ENCODE assay signal across 22 cellular contexts in genomic region chr17:34206569-34206968, GRCh38. TPM values are rescaled to one million over a fixed set of nuclear protein-coding genes. Genes with fewer than 3 reads are reported as not detected.
DNase-seq lines count a peak whose midpoint lies in the region; ATAC-seq and TF ChIP-seq lines count a peak whose summit lies in the region.
"Had no signal": no experiment of that assay in that cellular context is flagged by ENCODE, and none has a peak within 500 bp of the region (broad histone marks: within the 10 kb centered on the region; RNA-seq: fewer than 3 reads in every experiment).

No MANE protein-coding gene starts in this region.

- peaks cover 62% of the 10 kb centered on the region for H3K4me1 Mint-ChIP-seq in dendritic cell treated with granulocyte-macrophage colony-stimulating factor and Interleukin-4, amounts not matched to agents 40 ng/mL and 50 ng/mL, for 4 days (ENCODE audit: low read depth)

- TF ChIP-seq CTCF in left ventricle myocardium inferior (IDR thresholded peaks at IDR 0.05; ENCODE audit: borderline replicate concordance): no peak
- TF ChIP-seq CTCF in right atrium auricular region (IDR thresholded peaks at IDR 0.05): no peak
- TF ChIP-seq CTCF in prostate gland (IDR thresholded peaks at IDR 0.05): no peak

- intact Hi-C loops in left ventricle myocardium inferior (cut with micrococcal nuclease) (no loop called here), prostate gland (cut with DNase I) (no loop called here)
- intact Hi-C loops in dendritic cell treated with granulocyte-macrophage colony-stimulating factor and Interleukin-4, amounts not matched to agents 40 ng/mL and 50 ng/mL, for 4 days (cut with micrococcal nuclease): no loop called here

- DNase-seq in left ventricle myocardium inferior: no peak
- no peak for DNase-seq in right atrium auricular region (ENCODE audit: low spot score)
- DNase-seq in M059J (ENCODE audit: low read depth): peak; percentile 51
- DNase-seq in prostate gland (ENCODE audit: low spot score): peak; percentile 42
- no peak for DNase-seq in NCI-H446 (lab: John Stamatoyannopoulos, UW)
- no peak for DNase-seq in iPS-NIHi11 (ENCODE audit: low spot score)
- DNase-seq: CD4-positive, alpha-beta T cell; COR-L47; DMS53; Kasumi-1; MG63; NCI-H1105 treated with DMSO at 0.1 percent for 48 hours; NCI-H2029; NCI-H526 treated with DMSO at 0.1 percent for 48 hours; PC-9; SIG-M5 had no signal

- H3K9me3 Mint-ChIP-seq in dendritic cell treated with granulocyte-macrophage colony-stimulating factor and Interleukin-4, amounts not matched to agents 40 ng/mL and 50 ng/mL, for 4 days: peaks cover 11% of the 10 kb centered on the region
- H3K9me3 Mint-ChIP-seq: CD4-positive, alpha-beta T cell had no signal

- H3K4me1 ChIP-seq in left ventricle myocardium inferior (peaks cover 17% of the 10 kb centered on the region), right atrium auricular region (peaks cover 0 to 12% of the 10 kb centered on the region in 2 donors), prostate gland (replicated peaks) (no peaks in the 10 kb centered on the region)

- no peak for TF ChIP-seq POLR2A in prostate gland (IDR thresholded peaks at IDR 0.05)

- H3K36me3 ChIP-seq in left ventricle myocardium inferior: no peaks in the 10 kb centered on the region
- no peaks in the 10 kb centered on the region for H3K36me3 ChIP-seq in right atrium auricular region
- no peaks in the 10 kb centered on the region for H3K36me3 ChIP-seq in prostate gland
- H3K36me3 ChIP-seq: BLaER1, MG63 had no signal

- H3K27ac ChIP-seq in left ventricle myocardium inferior (replicated peaks) (peak overlapping the region; percentile 64), right atrium auricular region (peak overlapping the region in 1 of 2 donors; percentile 2), prostate gland (peak overlapping the region in 1 of 2 donors; percentile 28)
- H3K27ac ChIP-seq: BLaER1, PC-9, SK-N-MC had no signal

- H3K27me3 Mint-ChIP-seq in dendritic cell treated with granulocyte-macrophage colony-stimulating factor and Interleukin-4, amounts not matched to agents 40 ng/mL and 50 ng/mL, for 4 days: peaks cover 41% of the 10 kb centered on the region
- H3K27me3 Mint-ChIP-seq: CD4-positive, alpha-beta T cell had no signal

- H3K9me3 ChIP-seq in left ventricle myocardium inferior (replicated peaks): peaks cover 16% of the 10 kb centered on the region
- H3K9me3 ChIP-seq in right atrium auricular region: no peaks in the 10 kb centered on the region
- H3K9me3 ChIP-seq in prostate gland: no peaks in the 10 kb centered on the region

- H3K27me3 ChIP-seq in left ventricle myocardium inferior (ENCODE audit: low read depth) (no peaks in the 10 kb centered on the region), right atrium auricular region (no peaks in the 10 kb centered on the region), prostate gland (replicated peaks; ENCODE audit: insufficient read depth) (no peaks in the 10 kb centered on the region)
- H3K27me3 ChIP-seq: BLaER1, MG63 had no signal

- H3K4me3 ChIP-seq in left ventricle myocardium inferior (no peak overlapping the region), right atrium auricular region (no peak overlapping the region), prostate gland (no peak overlapping the region)
- H3K4me3 ChIP-seq: BLaER1, K562, MG63, PC-9, SK-N-MC had no signal

- WGBS in prostate gland: 34% methylated on average over 3 of the region's 3 CpGs

- peak overlapping the region; percentile 66 for H3K27ac Mint-ChIP-seq in dendritic cell treated with granulocyte-macrophage colony-stimulating factor and Interleukin-4, amounts not matched to agents 40 ng/mL and 50 ng/mL, for 4 days
- H3K27ac Mint-ChIP-seq: CD4-positive, alpha-beta T cell had no signal

- no peak overlapping the region for H3K4me3 Mint-ChIP-seq in dendritic cell treated with granulocyte-macrophage colony-stimulating factor and Interleukin-4, amounts not matched to agents 40 ng/mL and 50 ng/mL, for 4 days
- H3K4me3 Mint-ChIP-seq: CD4-positive, alpha-beta T cell had no signal

- no peak for ATAC-seq in HG03108 (IDR thresholded peaks at IDR 0.05; ENCODE audit: unreplicated experiment)
- ATAC-seq: K562 had no signal

- H3K36me3 Mint-ChIP-seq in dendritic cell treated with granulocyte-macrophage colony-stimulating factor and Interleukin-4, amounts not matched to agents 40 ng/mL and 50 ng/mL, for 4 days (ENCODE audit: low read depth): peaks cover 8% of the 10 kb centered on the region

RNA-seq across cellular contexts. Expression of gene CCL2, which starts 48.5 kb away (rescaled TPM):
- total RNA-seq in left ventricle myocardium inferior: 24.3 TPM
- total RNA-seq in right atrium auricular region: 100 to 1,000 TPM in 1 of 2 donors, 10 to 100 TPM in 1; 46.3 to 118 TPM
- total RNA-seq in M059J (2014; rRNA removed; shearing (Covaris generic)): 85.5 and 135 TPM in 2 replicates
- 10 to 100 TPM; 30.2 to 41.8 TPM for total RNA-seq in prostate gland
- total RNA-seq: CD4-positive, alpha-beta T cell; NCI-H460; PC-9 had no signal

Comparison
In these comparisons a context has a peak if more than half of its experiments do, and no peak if none do; other contexts are left out.
1. DNase-seq: peak in M059J (single experiment) and prostate gland (single experiment); none in left ventricle myocardium inferior (single experiment), right atrium auricular region (single experiment), NCI-H446 (0 of 2) and iPS-NIHi11 (single experiment).